Comparison of ENCODE assay signal across 9 cellular contexts in the genomic region with DNA sequence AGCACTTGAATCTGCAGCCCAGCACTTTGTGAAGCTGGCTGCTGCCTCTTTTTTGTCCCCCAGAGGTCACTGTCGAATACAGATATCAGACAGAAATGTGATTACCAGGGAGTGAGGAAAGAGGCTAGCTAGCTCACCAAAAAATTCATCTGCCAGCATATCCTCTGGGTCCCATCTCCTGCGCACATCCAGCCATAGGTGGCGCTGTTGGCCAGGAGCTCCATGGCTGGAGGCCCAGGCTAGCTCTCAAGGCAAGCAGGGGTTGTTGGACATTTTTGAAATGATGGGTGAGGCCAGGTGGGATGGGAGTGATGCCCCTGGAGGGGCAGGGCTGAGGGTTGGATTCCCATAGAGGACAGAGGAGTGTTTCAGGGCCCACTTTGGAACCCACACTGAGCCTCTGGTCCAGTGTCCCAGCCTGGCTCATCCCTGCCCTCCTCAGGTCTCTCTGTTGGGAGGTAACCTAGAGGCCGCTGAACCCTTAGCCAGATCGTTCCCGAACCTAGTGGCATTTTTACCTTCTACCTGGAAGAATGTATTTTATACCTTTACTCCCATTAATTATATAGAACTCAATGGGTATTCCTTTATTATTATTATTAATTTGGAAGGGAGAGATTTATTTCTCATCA. TPM values are rescaled to one million over a fixed set of nuclear protein-coding genes. Genes with fewer than 3 reads are reported as not detected.
DNase-seq lines count a peak whose midpoint lies in the region; ATAC-seq and TF ChIP-seq lines count a peak whose summit lies in the region.
"Had no signal": no experiment of that assay in that cellular context is flagged by ENCODE, and none has a peak within 500 bp of the region (broad histone marks: within the 10 kb centered on the region; RNA-seq: fewer than 3 reads in every experiment).

No MANE protein-coding gene starts in this region.

- no peaks in the 10 kb centered on the region for H3K9me2 ChIP-seq in PC-3 (replicated peaks; ENCODE audit: low read length)

- CTCF ChIA-PET in PC-3 (lab: Charles Lee): interaction anchor here (0.5 to 1.7 kb wide), 11 partner anchors 13 to 481 kb away, joined by 3 to 18 read pairs (median 6); a partner anchor contains a TSS

- H2AFZ ChIP-seq in PC-3 (ENCODE audit: low read length): no peak overlapping the region

- no peaks in the 10 kb centered on the region for H4K20me1 ChIP-seq in PC-3 (ENCODE audit: low read length)
- H4K20me1 ChIP-seq: BLaER1 had no signal

- intact Hi-C loops in PC-3 (cut with micrococcal nuclease): loop anchor here (1.0 to 10.0 kb wide), 2 partner anchors 178 to 472 kb away; no protein-coding TSS in a partner anchor
- intact Hi-C loops in esophagus muscularis mucosa (cut with DNase I): no loop called here
- intact Hi-C loops in natural killer cell (cut with micrococcal nuclease): loop anchor here (2.0 kb wide), 1 partner anchor 178 kb away; no protein-coding TSS in a partner anchor

- no peak overlapping the region for H3K27ac Mint-ChIP-seq in natural killer cell

- ATAC-seq in PC-3: peak; percentile 91
- peak; percentile 67 to 77 (median 69) for ATAC-seq in natural killer cell

- H3K9me3 Mint-ChIP-seq in natural killer cell: no peaks in the 10 kb centered on the region

- no peak overlapping the region for H3K9ac ChIP-seq in PC-3 (ENCODE audit: low read length)
- H3K9ac ChIP-seq: BLaER1 had no signal

- no peaks in the 10 kb centered on the region for H3K27me3 Mint-ChIP-seq in natural killer cell (ENCODE audit: low read depth in 2 of 2)

- H3K27ac ChIP-seq in PC-3 (ENCODE audit: low read length) (no peak overlapping the region), esophagus muscularis mucosa (replicated peaks in 1 of 4) (no peak overlapping the region), substantia nigra (ENCODE audit: low read depth, low read length, poor library complexity, severe bottlenecking) (no peak overlapping the region)
- H3K27ac ChIP-seq: BLaER1 had no signal

- H3K9me3 ChIP-seq in PC-3 (ENCODE audit: low read length): no peaks in the 10 kb centered on the region
- no peaks in the 10 kb centered on the region for H3K9me3 ChIP-seq in esophagus muscularis mucosa
- H3K9me3 ChIP-seq: BLaER1 had no signal

- H3K79me2 ChIP-seq in PC-3 (ENCODE audit: low read length): no peaks in the 10 kb centered on the region

- DNase-seq in NCI-H1436 (lab: John Stamatoyannopoulos, UW) (peak; percentile 63), NCI-H1436 treated with DMSO at 0.1 percent for 48 hours (lab: John Stamatoyannopoulos, UW) (no peak), HT1080 (ENCODE audit: low read depth) (peak; percentile 81), PC-3 (peak; percentile 76), esophagus muscularis mucosa (ENCODE audit: extremely low spot score) (no peak), natural killer cell (peak; percentile 40), substantia nigra (lab: John Stamatoyannopoulos, UW) (peak in 45 of 49 donors; percentile 10 to 81 (median 62))
- peak; percentile 45 for DNase-seq in activated T-cell treated with anti-CD3 and anti-CD28 coated beads, Interleukin-2, amount 50 U/mL, for 1 hour

- no TSS peak for BruUV-seq in PC-3 (replicated peaks; lab: Mats Ljungman, UMichigan)

- TF ChIP-seq POLR2A in esophagus muscularis mucosa (IDR thresholded peaks at IDR 0.05; ENCODE audit: low read depth): no peak

- peak; percentile 89 for TF ChIP-seq CTCF in PC-3 (conservative IDR thresholded peaks at IDR 0.05; ENCODE audit: low read depth, low read length)
- TF ChIP-seq CTCF in esophagus muscularis mucosa (IDR thresholded peaks at IDR 0.05): peak; percentile 49 to 79 (median 50)
- TF ChIP-seq CTCF in natural killer cell (IDR thresholded peaks at IDR 0.05): peak; percentile 63

- no peak for TF ChIP-seq EP300 in esophagus muscularis mucosa (IDR thresholded peaks at IDR 0.05)

- no peaks in the 10 kb centered on the region for H3K36me3 Mint-ChIP-seq in natural killer cell

- POLR2A ChIA-PET in PC-3 (lab: Charles Lee; ENCODE audit: unreplicated experiment): interaction anchor here (0.6 kb wide), 1 partner anchor 101 kb away, joined by 3 read pairs; no protein-coding TSS in a partner anchor

- H3F3A ChIP-seq in PC-3 (ENCODE audit: low read length, unreplicated experiment): no peaks in the 10 kb centered on the region

- H3K4me2 ChIP-seq in PC-3 (ENCODE audit: low read length): no peak overlapping the region
- H3K4me2 ChIP-seq: BLaER1 had no signal

- 43% methylated on average over 6 of the region's 6 CpGs for WGBS in esophagus muscularis mucosa

- H3K4me3 Mint-ChIP-seq in natural killer cell: no peak overlapping the region

- H3K4me1 ChIP-seq in PC-3 (ENCODE audit: insufficient read depth, low read length): no peaks in the 10 kb centered on the region
- peaks cover 0 to 3% (median 0%) of the 10 kb centered on the region in 4 donors for H3K4me1 ChIP-seq in esophagus muscularis mucosa
- H3K4me1 ChIP-seq: BLaER1 had no signal

- H3K27me3 ChIP-seq in PC-3 (ENCODE audit: low read length): no peaks in the 10 kb centered on the region
- H3K27me3 ChIP-seq in esophagus muscularis mucosa: no peaks in the 10 kb centered on the region
- H3K27me3 ChIP-seq: BLaER1 had no signal

- H3K4me3 ChIP-seq in PC-3 (ENCODE audit: low read length) (no peak overlapping the region), esophagus muscularis mucosa (no peak overlapping the region)
- H3K4me3 ChIP-seq: BLaER1 had no signal

- H3K36me3 ChIP-seq in PC-3 (ENCODE audit: low read depth, low read length) (no peaks in the 10 kb centered on the region), esophagus muscularis mucosa (peaks cover 0 to 47% (median 27%) of the 10 kb centered on the region in 4 donors)

- H3K4me1 Mint-ChIP-seq in natural killer cell: no peaks in the 10 kb centered on the region

RNA-seq across cellular contexts. Expression of a gene that starts 14.8 kb away (rescaled TPM):
- 33.4 and 36.2 TPM in 2 replicates for total RNA-seq in HT1080 (2014; rRNA removed; shearing (Covaris generic))
- 39.6 and 48.8 TPM in 2 replicates for polyA plus RNA-seq in HT1080 (2015; cell fraction: cytosol; rRNA removed)
- polyA plus RNA-seq in HT1080 (2015; cell fraction: nucleus; rRNA removed): 24.0 and 27.4 TPM in 2 replicates
- 37.1 and 44.2 TPM in 2 replicates for total RNA-seq in PC-3 (2014; rRNA removed)
- 10 to 100 TPM; 13.8 to 24.2 (median 18.1) TPM for total RNA-seq in esophagus muscularis mucosa
- 1 to 10 TPM in 1 of 3 donors, under 1 TPM in 2; 0.72 to 1.0 (median 0.83) TPM for total RNA-seq in natural killer cell

RNA-seq across cellular contexts. Expression of a gene that starts 14.8 kb away (rescaled TPM):
- 12.4 and 14.0 TPM in 2 replicates for total RNA-seq in HT1080 (2014; rRNA removed; shearing (Covaris generic))
- 22.7 and 25.0 TPM in 2 replicates for polyA plus RNA-seq in HT1080 (2015; cell fraction: cytosol; rRNA removed)
- 71.9 and 80.4 TPM in 2 replicates for polyA plus RNA-seq in HT1080 (2015; cell fraction: nucleus; rRNA removed)
- 10.9 and 13.1 TPM in 2 replicates for total RNA-seq in PC-3 (2014; rRNA removed)
- total RNA-seq in esophagus muscularis mucosa: 10 to 100 TPM; 23.2 to 27.2 (median 26.0) TPM
- total RNA-seq in natural killer cell: 10 to 100 TPM; 22.8 to 31.4 (median 26.1) TPM

Comparison
In these comparisons a context has a peak if more than half of its experiments do, and no peak if none do; other contexts are left out.
1. DNase-seq: peak in NCI-H1436 (single experiment), HT1080 (single experiment), PC-3 (single experiment), activated T-cell treated with anti-CD3 and anti-CD28 coated beads, Interleukin-2, amount 50 U/mL, for 1 hour (single experiment), natural killer cell (single experiment) and substantia nigra (45 of 49); none in NCI-H1436 treated with DMSO at 0.1 percent for 48 hours (single experiment) and esophagus muscularis mucosa (single experiment).
2. RNA of a gene that starts 14.8 kb away (total RNA-seq): 37.1 to 44.2 TPM in PC-3, 33.4 to 36.2 TPM in HT1080 and 13.8 to 24.2 TPM in esophagus muscularis mucosa; 0.72 to 1.0 TPM in natural killer cell; every median in the first group is over 4 times any median in the second.
3. Peak in every context shown above with its lines, with median percentiles within 50 percentile points of each other: CTCF ChIP-seq.